9 cellular contexts compared by ENCODE assay signal in genomic region chr6:27237089-27237723, GRCh38. TPM values are rescaled to one million over a fixed set of nuclear protein-coding genes. Genes with fewer than 3 reads are reported as not detected.
A peak's percentile ranks its signal among the peaks of the same experiment; 100 is the strongest.
DNase-seq lines count a peak whose midpoint lies in the region; ATAC-seq, FAIRE-seq and TF ChIP-seq lines count a peak whose summit lies in the region.
"Had no signal": no experiment of that assay in that cellular context is flagged by ENCODE, and none has a peak within 500 bp of the region (broad histone marks: within the 10 kb centered on the region; RNA-seq: fewer than 3 reads in every experiment).

No MANE protein-coding gene starts in this region.

- H3K27me3 Mint-ChIP-seq in neural progenitor cell (ENCODE audit: insufficient read depth, low read depth) = peaks cover 26% of the 10 kb centered on the region
- H3K27me3 Mint-ChIP-seq in stimulated activated memory B cell treated with anti-CD40 and anti-IgM and Interleukin-4, amounts not matched to agents 10 μg/mL and 1 μg/mL and 100 μg/mL, for 72 hours = peaks cover 85% of the 10 kb centered on the region

- SMC1A ChIA-PET in GM12878 (lab: Charles Lee; ENCODE audit: uncharacterized antibody, unreplicated experiment) = interaction anchor here (0.6 to 0.7 kb wide), 4 partner anchors 12 to 1090 kb away, joined by 3 read pairs; no protein-coding TSS in a partner anchor

- peaks cover 12% of the 10 kb centered on the region for H3K4me1 Mint-ChIP-seq in neural progenitor cell
- no peaks in the 10 kb centered on the region for H3K4me1 Mint-ChIP-seq in stimulated activated memory B cell treated with anti-CD40 and anti-IgM and Interleukin-4, amounts not matched to agents 10 μg/mL and 1 μg/mL and 100 μg/mL, for 72 hours

- H3K79me2 ChIP-seq in PC-3 (ENCODE audit: low read length) (no peaks in the 10 kb centered on the region), GM12878 (ENCODE audit: control insufficient read depth, insufficient read depth, low read length) (no peaks in the 10 kb centered on the region), neural progenitor cell (ENCODE audit: low read depth) (no peaks in the 10 kb centered on the region)

- H3K4me1 ChIP-seq in PC-3 (ENCODE audit: insufficient read depth, low read length) (peaks cover 11% of the 10 kb centered on the region; the same call in 1 of the 2 replicates), GM12878 (ENCODE audit: control insufficient read depth, insufficient read depth, low read length) (peaks cover 9% of the 10 kb centered on the region), neural progenitor cell (no peaks in the 10 kb centered on the region)

- no peak overlapping the region for H3K27ac Mint-ChIP-seq in neural progenitor cell
- no peak overlapping the region for H3K27ac Mint-ChIP-seq in stimulated activated memory B cell treated with anti-CD40 and anti-IgM and Interleukin-4, amounts not matched to agents 10 μg/mL and 1 μg/mL and 100 μg/mL, for 72 hours

- H3K4me3 Mint-ChIP-seq in neural progenitor cell = peak overlapping the region; percentile 80
- H3K4me3 Mint-ChIP-seq in stimulated activated memory B cell treated with anti-CD40 and anti-IgM and Interleukin-4, amounts not matched to agents 10 μg/mL and 1 μg/mL and 100 μg/mL, for 72 hours = no peak overlapping the region

- H3K27ac ChIP-seq in PC-3 (ENCODE audit: low read length) = peak overlapping the region; percentile 34; the same call in 1 of the 2 replicates
- H3K27ac ChIP-seq in GM12878 (ENCODE audit: control insufficient read depth, insufficient read depth) = no peak overlapping the region
- no peak overlapping the region for H3K27ac ChIP-seq in neural progenitor cell

- TF ChIP-seq POLR2A in GM12878 (IDR thresholded peaks at IDR 0.05; ENCODE audit: low read depth, low read length) = no peak

- 15% methylated on average over 18 of the region's 18 CpGs for WGBS in GM12878 (ENCODE audit: insufficient coverage, insufficient replicate concordance, low lambda C conversion rate, missing lambda C conversion rate)

- peaks cover 12% of the 10 kb centered on the region for H3K9me3 Mint-ChIP-seq in neural progenitor cell
- H3K9me3 Mint-ChIP-seq in stimulated activated memory B cell treated with anti-CD40 and anti-IgM and Interleukin-4, amounts not matched to agents 10 μg/mL and 1 μg/mL and 100 μg/mL, for 72 hours = no peaks in the 10 kb centered on the region

- H3K9me3 ChIP-seq in PC-3 (ENCODE audit: low read length) (no peaks in the 10 kb centered on the region), GM12878 (replicated peaks; ENCODE audit: control insufficient read depth, insufficient read depth, low read length) (no peaks in the 10 kb centered on the region; the same call in 2 of the 3 replicates), neural progenitor cell (ENCODE audit: low read depth) (no peaks in the 10 kb centered on the region)

- H3K4me2 ChIP-seq in PC-3 (ENCODE audit: low read length) = peak overlapping the region; percentile 77
- peak overlapping the region; percentile 93 for H3K4me2 ChIP-seq in GM12878 (ENCODE audit: control insufficient read depth, insufficient read depth)
- peak overlapping the region; percentile 73 for H3K4me2 ChIP-seq in neural progenitor cell

- CTCF ChIA-PET in PC-3 (lab: Charles Lee) (no interaction called here), GM12878 (lab: Yijun Ruan, JAX) (interaction anchor here (0.7 to 1.9 kb wide), 4 partner anchors 14 to 282 kb away, joined by 3 to 4 read pairs (median 4); no protein-coding TSS in a partner anchor)

- TF ChIP-seq RAD21 in GM12878 (IDR thresholded peaks at IDR 0.05; ENCODE audit: insufficient read depth, low read depth, low read length) = no peak

- H3K36me3 ChIP-seq in PC-3 (ENCODE audit: low read depth, low read length) (no peaks in the 10 kb centered on the region), GM12878 (ENCODE audit: control insufficient read depth in 2 of 2, insufficient read depth in 2 of 2, low read length in 1 of 2) (no peaks in the 10 kb centered on the region), neural progenitor cell (no peaks in the 10 kb centered on the region)

- intact Hi-C loops in PC-3 (cut with micrococcal nuclease) (no loop called here), GM12878 (cut with micrococcal nuclease; ENCODE audit: unreplicated experiment) (no loop called here)

- TF ChIP-seq CTCF in PC-3 (conservative IDR thresholded peaks at IDR 0.05; ENCODE audit: low read depth, low read length) (no peak), GM12878 (IDR thresholded peaks at IDR 0.05 in 2 of 3, conservative IDR thresholded peaks at IDR 0.05 in 1 of 3; ENCODE audit: control insufficient read depth in 2 of 3, extremely low read depth in 1 of 3, insufficient read depth in 1 of 3, low read depth in 3 of 3, low read length in 3 of 3) (no peak), neural progenitor cell (IDR thresholded peaks at IDR 0.05) (no peak)

- H3K36me3 Mint-ChIP-seq in neural progenitor cell = peaks cover 8% of the 10 kb centered on the region
- no peaks in the 10 kb centered on the region for H3K36me3 Mint-ChIP-seq in stimulated activated memory B cell treated with anti-CD40 and anti-IgM and Interleukin-4, amounts not matched to agents 10 μg/mL and 1 μg/mL and 100 μg/mL, for 72 hours

- H4K20me1 ChIP-seq in PC-3 (ENCODE audit: low read length) = no peaks in the 10 kb centered on the region
- no peaks in the 10 kb centered on the region for H4K20me1 ChIP-seq in GM12878 (ENCODE audit: control insufficient read depth, insufficient read depth)
- no peaks in the 10 kb centered on the region for H4K20me1 ChIP-seq in neural progenitor cell (ENCODE audit: low read depth)

- POLR2A ChIA-PET in PC-3 (lab: Charles Lee; ENCODE audit: unreplicated experiment) (interaction anchor here (1.2 kb wide), 1 partner anchor 15 kb away, joined by 9 read pairs; no protein-coding TSS in a partner anchor), GM12878 (lab: Charles Lee) (no interaction called here)

- peaks cover 6% of the 10 kb centered on the region for H3F3A ChIP-seq in PC-3 (ENCODE audit: low read length, unreplicated experiment)
- peaks cover 26% of the 10 kb centered on the region for H3F3A ChIP-seq in neural progenitor cell (ENCODE audit: low read depth)

- RAD21 ChIA-PET in GM12878 (lab: Charles Lee; ENCODE audit: unreplicated experiment) = no interaction called here

- ATAC-seq in PC-3 (peak; percentile 34), GM12878 (peak; percentile 75), HG03196 (IDR thresholded peaks at IDR 0.05; ENCODE audit: unreplicated experiment) (no peak)
- no peak for ATAC-seq in stimulated activated memory B cell treated with anti-CD40 and anti-IgM and Interleukin-4, amounts not matched to agents 10 μg/mL and 1 μg/mL and 100 μg/mL, for 72 hours

- DNase-seq in GM18507 (ENCODE audit: extremely low spot score, insufficient read length, low read depth) (no peak), PC-3 (peak; percentile 73), GM12878 (ENCODE audit: low read depth, low spot score) (no peak), neural progenitor cell (ENCODE audit: low spot score) (peak; percentile 59), NK-92 (lab: John Stamatoyannopoulos, UW; ENCODE audit: unreplicated experiment) (no peak), putamen (ENCODE audit: low spot score) (no peak)

- H3K4me3 ChIP-seq in PC-3 (ENCODE audit: low read length) = peak overlapping the region; percentile 62
- peak overlapping the region; percentile 67 for H3K4me3 ChIP-seq in GM12878
- H3K4me3 ChIP-seq in neural progenitor cell = peak overlapping the region; percentile 50

- H3K9me2 ChIP-seq in PC-3 (replicated peaks; ENCODE audit: low read length) = no peaks in the 10 kb centered on the region

- in situ Hi-C loops in GM12878 (cut with MboI) = no loop called here

- H3K27me3 ChIP-seq in PC-3 (ENCODE audit: low read length) = no peaks in the 10 kb centered on the region
- no peaks in the 10 kb centered on the region for H3K27me3 ChIP-seq in GM12878 (replicated peaks in 1 of 2; ENCODE audit: control insufficient read depth in 2 of 2, insufficient read depth in 2 of 2, low read length in 1 of 2)
- H3K27me3 ChIP-seq in neural progenitor cell = peaks cover 55% of the 10 kb centered on the region

- peak; percentile 15 for FAIRE-seq in GM18507 (lab: Jason Lieb, UNC)
- FAIRE-seq in GM12878 (lab: Jason Lieb, UNC) = no peak

- BruUV-seq in PC-3 (replicated peaks; lab: Mats Ljungman, UMichigan) (no TSS peak), GM12878 (replicated peaks; lab: Mats Ljungman, UMichigan) (no TSS peak)

- TF ChIP-seq EP300 in GM12878 (IDR thresholded peaks at IDR 0.05; ENCODE audit: borderline replicate concordance in 1 of 2, control insufficient read depth in 1 of 2, low read depth in 2 of 2, low read length in 2 of 2) = no peak; a peak in 1 of 4 replicates

- H2AFZ ChIP-seq in PC-3 (ENCODE audit: low read length) = peak overlapping the region; percentile 37; the same call in 1 of the 2 replicates
- H2AFZ ChIP-seq in GM12878 (ENCODE audit: control insufficient read depth, low read depth, low read length) = peak overlapping the region; percentile 57
- H2AFZ ChIP-seq in neural progenitor cell (replicated peaks) = no peak overlapping the region

- H3K9ac ChIP-seq in PC-3 (ENCODE audit: low read length) (no peak overlapping the region), GM12878 (ENCODE audit: control insufficient read depth, insufficient read depth, low read length) (no peak overlapping the region), neural progenitor cell (no peak overlapping the region)

TF ChIP-seq in GM12878, 131 proteins besides CTCF, POLR2A, EP300 and RAD21 (continues in another document):
- TF ChIP-seq ZZZ3 (IDR thresholded peaks at IDR 0.05; ENCODE audit: control insufficient read depth, insufficient read length, low read depth) (no peak), YY1 (IDR thresholded peaks at IDR 0.05; ENCODE audit: low read depth, low read length) (0 out of 2 replicates have a peak, but pooled peaks have one; percentile 15), IRF4 (IDR thresholded peaks at IDR 0.05; ENCODE audit: low read depth, low read length) (no peak), GABPA (IDR thresholded peaks at IDR 0.05; ENCODE audit: low read depth) (peak; percentile 44; the same call in 1 of the 2 replicates)

RNA-seq across cellular contexts. Expression of gene PRSS16, which starts 10.3 kb away (rescaled TPM):
- 7.3 and 15.9 TPM in 2 replicates for total RNA-seq in PC-3 (2014; rRNA removed)
- total RNA-seq in GM12878 (2013; cell fraction: nucleolus; rRNA removed) = 0.20 and 0.27 TPM in 2 replicates
- 3.4 TPM in 2 replicates for total RNA-seq in GM12878 (2014; rRNA removed)
- 2.1 TPM in 2 replicates for total RNA-seq in GM12878 (2014; rRNA removed; fragmentation: Illumina TruSeq; extraction: Trizol)
- 5.9 and 7.1 TPM in 2 replicates for total RNA-seq in GM12878 (2021)
- polyA plus RNA-seq in GM12878 (2011; ENCODE audit: low read depth) = 4.1 TPM
- 2.3 and 2.4 TPM in 2 replicates for polyA plus RNA-seq in GM12878 (2011; rRNA removed)
- polyA plus RNA-seq in GM12878 (2011; cell fraction: cytosol; rRNA removed) = 2.9 and 4.1 TPM in 2 replicates
- polyA plus RNA-seq in GM12878 (2011; cell fraction: nucleus; rRNA removed) = 2.6 and 3.5 TPM in 2 replicates
- 6.6 and 6.7 TPM in 2 replicates for polyA plus RNA-seq in GM12878 (2012)
- 6.8 and 7.7 TPM in 2 replicates for polyA plus RNA-seq in GM12878 (2014; fragmentation: Illumina TruSeq; extraction: Trizol)
- 1 to 10 TPM; 5.9 to 8.2 TPM for polyA plus RNA-seq in GM12878 (2014; fragmentation: Nextera tagmentation; extraction: Ambion mirVana)
- 9.6 and 12.8 TPM in 2 replicates for polyA plus RNA-seq in GM12878 (2014; rRNA removed)
- polyA plus RNA-seq in GM12878 (2016; fragmentation: Nextera tagmentation; extraction: Ambion mirVana) = 1 to 10 TPM; 6.1 to 8.3 TPM
- polyA minus RNA-seq in GM12878 (2011; rRNA and poly(A)+ RNA removed) = 2.7 and 3.2 TPM in 2 replicates
- polyA minus RNA-seq in GM12878 (2011; cell fraction: cytosol; rRNA and poly(A)+ RNA removed) = 0.53 TPM in 1 of 2 replicates, not detected in the other
- 1.6 and 1.7 TPM in 2 replicates for polyA minus RNA-seq in GM12878 (2011; cell fraction: nucleus; rRNA and poly(A)+ RNA removed)
- 4.3 and 7.2 TPM in 2 replicates for total RNA-seq in neural progenitor cell (ENCODE audit: low replicate concordance)
- total RNA-seq: pulmonary artery endothelial cell had no signal

Comparison
In these comparisons a context has a peak if more than half of its experiments do, and no peak if none do; other contexts are left out.
1. DNase-seq: peak in PC-3 (single experiment) and neural progenitor cell (single experiment); none in GM18507 (single experiment), GM12878 (single experiment), NK-92 (single experiment) and putamen (single experiment).
2. ATAC-seq: peak in PC-3 (single experiment) and GM12878 (single experiment); none in stimulated activated memory B cell treated with anti-CD40 and anti-IgM and Interleukin-4, amounts not matched to agents 10 μg/mL and 1 μg/mL and 100 μg/mL, for 72 hours (single experiment) and HG03196 (single experiment).
3. Peak in every context shown above with its lines, with median percentiles within 50 percentile points of each other: H3K4me2 ChIP-seq and H3K4me3 ChIP-seq.